8 cellular contexts compared by ENCODE assay signal in genomic region chr9:112380771-112381181, GRCh38. TPM values are rescaled to one million over a fixed set of nuclear protein-coding genes. Genes with fewer than 3 reads are reported as not detected.
DNase-seq lines count a peak whose midpoint lies in the region; TF ChIP-seq lines count a peak whose summit lies in the region.

No MANE protein-coding gene starts in this region.

- H3K4me3 ChIP-seq in epithelial cell of esophagus (ENCODE audit: low read length), result peak overlapping the region; percentile 78

- H3K27me3 Mint-ChIP-seq in activated naive CD4-positive, alpha-beta T cell treated with anti-CD3 and anti-CD28 coated beads, Interleukin-2, amount 10 ng/mL, durations not matched to agents 7 days and 5 days, result no peaks in the 10 kb centered on the region
- H3K27me3 Mint-ChIP-seq in neural crest cell (ENCODE audit: low read depth), result no peaks in the 10 kb centered on the region

- CTCF ChIA-PET in activated naive CD4-positive, alpha-beta T cell treated with anti-CD3 and anti-CD28 coated beads, Interleukin-2, amount 10 ng/mL, durations not matched to agents 7 days and 5 days (lab: Charles Lee), result interaction anchor here (0.7 to 1.0 kb wide), 4 partner anchors 17 to 283 kb away, joined by 3 to 5 read pairs (median 3); no protein-coding TSS in a partner anchor

- peak overlapping the region; percentile 99 for H3K4me3 Mint-ChIP-seq in activated naive CD4-positive, alpha-beta T cell treated with anti-CD3 and anti-CD28 coated beads, Interleukin-2, amount 10 ng/mL, durations not matched to agents 7 days and 5 days
- peak overlapping the region; percentile 98 for H3K4me3 Mint-ChIP-seq in neural crest cell

- peaks cover 44% of the 10 kb centered on the region for H3K4me1 Mint-ChIP-seq in activated naive CD4-positive, alpha-beta T cell treated with anti-CD3 and anti-CD28 coated beads, Interleukin-2, amount 10 ng/mL, durations not matched to agents 7 days and 5 days
- peaks cover 50% of the 10 kb centered on the region for H3K4me1 Mint-ChIP-seq in neural crest cell

- H3K27ac Mint-ChIP-seq in activated naive CD4-positive, alpha-beta T cell treated with anti-CD3 and anti-CD28 coated beads, Interleukin-2, amount 10 ng/mL, durations not matched to agents 7 days and 5 days, result peak overlapping the region; percentile 99
- peak overlapping the region; percentile 30 for H3K27ac Mint-ChIP-seq in neural crest cell (ENCODE audit: unreplicated experiment)

- no peaks in the 10 kb centered on the region for H3K9me3 Mint-ChIP-seq in activated naive CD4-positive, alpha-beta T cell treated with anti-CD3 and anti-CD28 coated beads, Interleukin-2, amount 10 ng/mL, durations not matched to agents 7 days and 5 days
- H3K9me3 Mint-ChIP-seq in neural crest cell, result no peaks in the 10 kb centered on the region

- TF ChIP-seq CTCF in epithelial cell of esophagus (IDR thresholded peaks at IDR 0.05; ENCODE audit: insufficient read depth, low read depth, low read length, missing control alignments), result no peak
- no peak for TF ChIP-seq CTCF in neural crest cell (conservative IDR thresholded peaks at IDR 0.05)

- peaks cover 4% of the 10 kb centered on the region for H3K36me3 Mint-ChIP-seq in activated naive CD4-positive, alpha-beta T cell treated with anti-CD3 and anti-CD28 coated beads, Interleukin-2, amount 10 ng/mL, durations not matched to agents 7 days and 5 days
- H3K36me3 Mint-ChIP-seq in neural crest cell (ENCODE audit: low read depth), result peaks cover 12% of the 10 kb centered on the region

- no peak for DNase-seq in activated naive CD4-positive, alpha-beta T cell treated with anti-CD3 and anti-CD28 coated beads, Interleukin-2, amount 10 ng/mL, durations not matched to agents 7 days and 5 days
- no peak for DNase-seq in activated naive CD4-positive, alpha-beta T cell (lab: John Stamatoyannopoulos, UW)
- DNase-seq in SK-N-DZ (ENCODE audit: low spot score) (peak; percentile 33), epithelial cell of esophagus (ENCODE audit: low read depth) (peak; percentile 38), neural crest cell (ENCODE audit: low read depth, low spot score) (no peak), GDM1 (lab: John Stamatoyannopoulos, UW) (no peak), NCI-H187 treated with DMSO at 0.1 percent for 48 hours (lab: John Stamatoyannopoulos, UW) (no peak), cortex of kidney (lab: John Stamatoyannopoulos, UW) (no peak)

RNA-seq across cellular contexts. Expression of gene HSDL2, which starts 0.9 kb away (rescaled TPM):
- 24.6 and 30.7 TPM in 2 replicates for polyA plus RNA-seq in SK-N-DZ (2014; cell fraction: cytosol; rRNA removed)
- polyA plus RNA-seq in SK-N-DZ (2014; cell fraction: nucleus; rRNA removed), result 13.4 and 13.9 TPM in 2 replicates
- total RNA-seq in neural crest cell, result 20.9 and 23.5 TPM in 2 replicates

RNA-seq across cellular contexts. Expression of gene PTBP3, which starts 47.4 kb away (rescaled TPM):
- polyA plus RNA-seq in SK-N-DZ (2014; cell fraction: cytosol; rRNA removed), result 14.6 and 25.0 TPM in 2 replicates
- 7.1 and 8.5 TPM in 2 replicates for polyA plus RNA-seq in SK-N-DZ (2014; cell fraction: nucleus; rRNA removed)
- 42.5 and 46.8 TPM in 2 replicates for total RNA-seq in neural crest cell

Comparison
In these comparisons a context has a peak if more than half of its experiments do, and no peak if none do; other contexts are left out.
1. DNase-seq: peak in SK-N-DZ (single experiment) and epithelial cell of esophagus (single experiment); none in activated naive CD4-positive, alpha-beta T cell treated with anti-CD3 and anti-CD28 coated beads, Interleukin-2, amount 10 ng/mL, durations not matched to agents 7 days and 5 days (single experiment), activated naive CD4-positive, alpha-beta T cell (0 of 4), neural crest cell (single experiment), GDM1 (single experiment), NCI-H187 treated with DMSO at 0.1 percent for 48 hours (single experiment) and cortex of kidney (single experiment).